ENCODE assay signal across 14 cellular contexts in genomic region chr16:48903054-48903453, GRCh38.
DNase-seq lines count a peak whose midpoint lies in the region; ATAC-seq and TF ChIP-seq lines count a peak whose summit lies in the region.
"Had no signal": no experiment of that assay in that cellular context is flagged by ENCODE, and none has a peak within 500 bp of the region (broad histone marks: within the 10 kb centered on the region; RNA-seq: fewer than 3 reads in every experiment).

No MANE protein-coding gene starts in this region.

- H2AK5ac ChIP-seq in trophoblast cell (ENCODE audit: low read length) = no peak overlapping the region

- no peak overlapping the region for H4K12ac ChIP-seq in trophoblast cell (ENCODE audit: low read depth, low read length)

- H3K27ac ChIP-seq in heart right ventricle (no peak overlapping the region), OCI-LY1 (ENCODE audit: low read depth, low read length, poor library complexity, severe bottlenecking) (peak overlapping the region; percentile 76), endodermal cell (ENCODE audit: low read depth, low read length) (no peak overlapping the region), trophoblast cell (ENCODE audit: low read depth, low read length) (no peak overlapping the region)
- H3K27ac ChIP-seq: SK-N-MC had no signal

- H3K36me3 Mint-ChIP-seq in endodermal cell (ENCODE audit: low read depth) = no peaks in the 10 kb centered on the region

- H2BK120ac ChIP-seq in trophoblast cell (ENCODE audit: insufficient read depth, low read length, poor library complexity) = no peak overlapping the region

- intact Hi-C loops in cardiac septum (cut with DNase I) = no loop called here
- intact Hi-C loops in heart right ventricle (cut with DNase I) = loop anchor here in 2 of 10 donors (10.0 kb wide), 2 partner anchors 282 to 442 kb away; no protein-coding TSS in a partner anchor

- H3K4me2 ChIP-seq in OCI-LY1 (ENCODE audit: low read length) (no peak overlapping the region), trophoblast cell (ENCODE audit: low read length) (no peak overlapping the region)

- H3K23ac ChIP-seq in trophoblast cell (ENCODE audit: low read length) = no peak overlapping the region

- ATAC-seq in heart right ventricle = no peak

- H3K36me3 ChIP-seq in heart right ventricle (no peaks in the 10 kb centered on the region), OCI-LY1 (ENCODE audit: insufficient read depth, low read length) (no peaks in the 10 kb centered on the region), endodermal cell (ENCODE audit: control insufficient read depth, insufficient read depth, low read length) (no peaks in the 10 kb centered on the region), trophoblast cell (ENCODE audit: control insufficient read depth in 1 of 2, insufficient read depth in 2 of 2, low read length in 2 of 2) (no peaks in the 10 kb centered on the region)

- H3K18ac ChIP-seq in trophoblast cell (ENCODE audit: low read length) = no peak overlapping the region

- H3K4me1 ChIP-seq in heart right ventricle (no peaks in the 10 kb centered on the region), OCI-LY1 (ENCODE audit: insufficient read depth, low read length, severe bottlenecking) (peaks cover 16% of the 10 kb centered on the region), endodermal cell (ENCODE audit: control insufficient read depth, insufficient read depth, low read length) (peaks cover 11% of the 10 kb centered on the region), trophoblast cell (ENCODE audit: control insufficient read depth in 1 of 2, insufficient read depth in 2 of 2, low read length in 2 of 2) (no peaks in the 10 kb centered on the region)

- no peak overlapping the region for H4K91ac ChIP-seq in trophoblast cell (ENCODE audit: low read depth, low read length)

- H3K79me2 ChIP-seq in OCI-LY1 (ENCODE audit: insufficient read depth, low read length) (no peaks in the 10 kb centered on the region), trophoblast cell (ENCODE audit: control insufficient read depth, insufficient read depth, low read length, poor library complexity) (no peaks in the 10 kb centered on the region)

- no peak overlapping the region; the same call in 1 of the 2 replicates for H3K9ac ChIP-seq in OCI-LY1 (ENCODE audit: low read length)
- H3K9ac ChIP-seq in endodermal cell (ENCODE audit: extremely low read depth, low read length, poor library complexity, severe bottlenecking) = no peak overlapping the region
- no peak overlapping the region for H3K9ac ChIP-seq in trophoblast cell (ENCODE audit: low read length)

- WGBS in heart right ventricle, 2 donors = 49 to 55% methylated on average over 7 of the region's 7 CpGs
- WGBS in endodermal cell (ENCODE audit: insufficient coverage in 1 of 2, insufficient read length in 1 of 2), 2 experiments = 69 to 72% methylated on average over 3 to 7 of the region's 7 CpGs
- no CpG with 5 or more reads among the region's 7 CpGs for WGBS in trophoblast cell (ENCODE audit: extremely low coverage, insufficient coverage, insufficient read length)

- no peak overlapping the region for H3K14ac ChIP-seq in trophoblast cell (ENCODE audit: low read length)

- TF ChIP-seq CTCF in heart right ventricle (IDR thresholded peaks at IDR 0.05) (no peak), OCI-LY1 (IDR thresholded peaks at IDR 0.05; ENCODE audit: low read length) (no peak), endodermal cell (conservative IDR thresholded peaks at IDR 0.05) (peak; percentile 28)

- no peaks in the 10 kb centered on the region for H3K9me3 Mint-ChIP-seq in endodermal cell

- DNase-seq in cardiac septum (ENCODE audit: low spot score) (peak; percentile 24), heart right ventricle (no peak), endodermal cell (peak; percentile 59), AG08395 (ENCODE audit: low spot score) (no peak), trophoblast cell (no peak)
- no peak for DNase-seq in stimulated activated CD4-positive, alpha-beta T cell treated with anti-CD3 and anti-CD28 coated beads, Interleukin-4, amount 100 ng/mL, for 4 hours
- DNase-seq: ACHN, KBM-7, NCI-H1048, NCI-H2107, NCI-H446 treated with DMSO at 0.1 percent for 48 hours, Right ventricle myocardium superior had no signal

- no peaks in the 10 kb centered on the region for H3K9me3 ChIP-seq in heart right ventricle
- H3K9me3 ChIP-seq in OCI-LY1 (ENCODE audit: low read length) = no peaks in the 10 kb centered on the region
- H3K9me3 ChIP-seq in endodermal cell (ENCODE audit: control insufficient read depth, low read length) = no peaks in the 10 kb centered on the region
- no peaks in the 10 kb centered on the region for H3K9me3 ChIP-seq in trophoblast cell (ENCODE audit: insufficient read depth, low read depth, low read length)

- no peak overlapping the region for H2BK12ac ChIP-seq in trophoblast cell (ENCODE audit: low read length)

- H4K20me1 ChIP-seq in OCI-LY1 (ENCODE audit: insufficient read depth, low read length) = no peaks in the 10 kb centered on the region

- H3K9me2 ChIP-seq in OCI-LY1 (ENCODE audit: low read depth, low read length) = no peaks in the 10 kb centered on the region

- no peaks in the 10 kb centered on the region for H3K27me3 Mint-ChIP-seq in endodermal cell (ENCODE audit: insufficient read depth)

- H4K8ac ChIP-seq in trophoblast cell (ENCODE audit: low read depth, low read length) = no peak overlapping the region

- peaks cover 0 to 53% (median 40%) of the 10 kb centered on the region in 7 donors for H3K27me3 ChIP-seq in heart right ventricle
- H3K27me3 ChIP-seq in OCI-LY1 (ENCODE audit: insufficient read depth, low read length) = no peaks in the 10 kb centered on the region
- no peaks in the 10 kb centered on the region for H3K27me3 ChIP-seq in endodermal cell (ENCODE audit: control insufficient read depth, insufficient read depth, low read length, poor library complexity, severe bottlenecking)
- H3K27me3 ChIP-seq in trophoblast cell (ENCODE audit: insufficient read depth, low read length) = no peaks in the 10 kb centered on the region

- no peaks in the 10 kb centered on the region for H3K79me1 ChIP-seq in trophoblast cell (ENCODE audit: low read length)

- no peak overlapping the region for H3K27ac Mint-ChIP-seq in endodermal cell

- H2BK5ac ChIP-seq in trophoblast cell (ENCODE audit: low read depth, low read length, poor library complexity) = no peak overlapping the region

- H3K4me3 ChIP-seq in heart right ventricle (no peak overlapping the region), OCI-LY1 (ENCODE audit: low read depth, low read length, poor library complexity, severe bottlenecking) (no peak overlapping the region), endodermal cell (ENCODE audit: low read length) (no peak overlapping the region), trophoblast cell (ENCODE audit: low read depth, low read length) (no peak overlapping the region)
- H3K4me3 ChIP-seq: SK-N-MC had no signal

- H3F3A ChIP-seq in OCI-LY1 (ENCODE audit: insufficient read depth, low read length) = no peaks in the 10 kb centered on the region

- no peak overlapping the region for H2AFZ ChIP-seq in OCI-LY1 (ENCODE audit: low read length)
- H2AFZ ChIP-seq in trophoblast cell (ENCODE audit: insufficient read depth, low read length, poor library complexity) = no peak overlapping the region

- peaks cover 11% of the 10 kb centered on the region for H3K4me1 Mint-ChIP-seq in endodermal cell

- no peak overlapping the region for H3K4me3 Mint-ChIP-seq in endodermal cell

- H3K4ac ChIP-seq in trophoblast cell (ENCODE audit: low read depth, low read length) = no peak overlapping the region

Comparison
In these comparisons a context has a peak if more than half of its experiments do, and no peak if none do; other contexts are left out.
1. DNase-seq: peak in cardiac septum (single experiment) and endodermal cell (single experiment); none in heart right ventricle (0 of 2), AG08395 (single experiment), stimulated activated CD4-positive, alpha-beta T cell treated with anti-CD3 and anti-CD28 coated beads, Interleukin-4, amount 100 ng/mL, for 4 hours (0 of 2) and trophoblast cell (0 of 2).